Comparison of ENCODE assay signal across 13 cellular contexts in genomic region chr16:84840687-84841627, GRCh38. TPM values are rescaled to one million over a fixed set of nuclear protein-coding genes. Genes with fewer than 3 reads are reported as not detected.
DNase-seq lines count a peak whose midpoint lies in the region; ATAC-seq and TF ChIP-seq lines count a peak whose summit lies in the region.
"Had no signal": no experiment of that assay in that cellular context is flagged by ENCODE, and none has a peak within 500 bp of the region (broad histone marks: within the 10 kb centered on the region; RNA-seq: fewer than 3 reads in every experiment).

No MANE protein-coding gene starts in this region.

- ATAC-seq in GM23338 (no peak), gastrocnemius medialis (no peak)

- no peaks in the 10 kb centered on the region for H3K36me3 Mint-ChIP-seq in GM23338 (ENCODE audit: low read depth)

- H3K4me2 ChIP-seq in GM23338 (peak overlapping the region; percentile 74), SK-N-SH (no peak overlapping the region), hepatocyte (peak overlapping the region; percentile 82)

- intact Hi-C loops in gastrocnemius medialis (cut with DNase I; ENCODE audit: low total_unique reads), result no loop called here

- H3F3A ChIP-seq in GM23338 (replicated peaks; ENCODE audit: low read depth) (0 out of 2 replicates have a peak, but pooled peaks cover 10% of the 10 kb centered on the region), SK-N-SH (replicated peaks; ENCODE audit: insufficient read depth) (peaks cover 13% of the 10 kb centered on the region)

- H3K4me3 ChIP-seq in GM23338 (peak overlapping the region; percentile 41; the same call in 1 of the 2 replicates), SK-N-SH (ENCODE audit: low read depth in 2 of 2, low read length in 1 of 2) (no peak overlapping the region), hepatocyte (no peak overlapping the region), gastrocnemius medialis (no peak overlapping the region)
- no peak overlapping the region for H3K4me3 ChIP-seq in effector memory CD4-positive, alpha-beta T cell (ENCODE audit: insufficient read depth, low read depth, low read length, poor library complexity, severe bottlenecking)
- H3K4me3 ChIP-seq: dorsolateral prefrontal cortex had no signal

- TF ChIP-seq CTCF in GM23338 (conservative IDR thresholded peaks at IDR 0.05; ENCODE audit: low read depth in 2 of 2) (no peak), SK-N-SH (IDR thresholded peaks at IDR 0.05) (no peak), hepatocyte (IDR thresholded peaks at IDR 0.05; ENCODE audit: poor library complexity) (no peak), gastrocnemius medialis (IDR thresholded peaks at IDR 0.05 in 4 of 5, conservative IDR thresholded peaks at IDR 0.05 in 1 of 5) (no peak)

- H4K20me1 ChIP-seq in GM23338 (replicated peaks; ENCODE audit: insufficient read depth) (no peaks in the 10 kb centered on the region), SK-N-SH (ENCODE audit: insufficient read depth) (no peaks in the 10 kb centered on the region), hepatocyte (ENCODE audit: insufficient read depth, poor library complexity, severe bottlenecking) (no peaks in the 10 kb centered on the region)

- H3K27me3 ChIP-seq in GM23338 (ENCODE audit: insufficient read depth) (no peaks in the 10 kb centered on the region), SK-N-SH (ENCODE audit: insufficient read depth) (no peaks in the 10 kb centered on the region), hepatocyte (no peaks in the 10 kb centered on the region), gastrocnemius medialis (no peaks in the 10 kb centered on the region)
- H3K27me3 ChIP-seq in effector memory CD4-positive, alpha-beta T cell (replicated peaks; ENCODE audit: control insufficient read depth, insufficient read depth, low read length, poor library complexity, severe bottlenecking), result no peaks in the 10 kb centered on the region
- H3K27me3 ChIP-seq: dorsolateral prefrontal cortex had no signal

- TF ChIP-seq POLR2A in gastrocnemius medialis (IDR thresholded peaks at IDR 0.05), result no peak

- peak overlapping the region; percentile 99 for H3K27ac Mint-ChIP-seq in GM23338
- H3K27ac Mint-ChIP-seq: naive B cell had no signal

- H3K9me3 Mint-ChIP-seq in GM23338, result no peaks in the 10 kb centered on the region
- H3K9me3 Mint-ChIP-seq: naive B cell had no signal

- in situ Hi-C loops in gastrocnemius medialis (cut with MboI; ENCODE audit: low sequenced_read_pairs in 4 of 4), result no loop called here

- POLR2A ChIA-PET in SK-N-SH (lab: Yijun Ruan, JAX), result no interaction called here

- H3K9ac ChIP-seq in SK-N-SH, result no peak overlapping the region

- no peak for TF ChIP-seq RAD21 in SK-N-SH (IDR thresholded peaks at IDR 0.05; ENCODE audit: low read length)

- no peaks in the 10 kb centered on the region for H3K36me3 ChIP-seq in GM23338 (ENCODE audit: insufficient read depth)
- H3K36me3 ChIP-seq in SK-N-SH (replicated peaks in 1 of 2; ENCODE audit: control insufficient read depth in 1 of 2, insufficient read depth in 2 of 2, low read length in 1 of 2), result no peaks in the 10 kb centered on the region
- H3K36me3 ChIP-seq in hepatocyte (replicated peaks; ENCODE audit: insufficient read depth, low read depth), result no peaks in the 10 kb centered on the region
- no peaks in the 10 kb centered on the region for H3K36me3 ChIP-seq in gastrocnemius medialis
- H3K36me3 ChIP-seq in effector memory CD4-positive, alpha-beta T cell (ENCODE audit: control insufficient read depth, insufficient read depth, low read length), result no peaks in the 10 kb centered on the region

- peak overlapping the region; percentile 1 for H2AFZ ChIP-seq in GM23338
- H2AFZ ChIP-seq in SK-N-SH (ENCODE audit: low read depth), result no peak overlapping the region
- no peak overlapping the region for H2AFZ ChIP-seq in hepatocyte

- no peaks in the 10 kb centered on the region for H3K79me2 ChIP-seq in GM23338 (replicated peaks; ENCODE audit: insufficient read depth)
- H3K79me2 ChIP-seq in SK-N-SH (ENCODE audit: insufficient read depth), result no peaks in the 10 kb centered on the region
- H3K79me2 ChIP-seq in hepatocyte, result peaks cover 41% of the 10 kb centered on the region

- WGBS in SK-N-SH (ENCODE audit: low lambda C conversion rate), result 91% methylated on average over 22 of the region's 22 CpGs
- 88% methylated on average over 22 of the region's 22 CpGs for WGBS in hepatocyte (ENCODE audit: low lambda C conversion rate, missing lambda C conversion rate)

- H3K4me1 Mint-ChIP-seq in GM23338, result peaks cover 54% of the 10 kb centered on the region

- no peak for DNase-seq in GM23338 (ENCODE audit: low spot score)
- peak; percentile 7 for DNase-seq in SK-N-SH
- no peak for DNase-seq in hepatocyte (ENCODE audit: low spot score)
- DNase-seq in gastrocnemius medialis, result no peak
- DNase-seq in effector memory CD4-positive, alpha-beta T cell, result no peak
- no peak for DNase-seq in dermis blood vessel endothelial cell
- DNase-seq in MV-4-11 (lab: John Stamatoyannopoulos, UW), result no peak
- no peak for DNase-seq in activated CD8-positive, alpha-beta memory T cell treated with anti-CD3 and anti-CD28 coated beads for 24 hours
- DNase-seq: activated CD4-positive, alpha-beta T cell treated with anti-CD3 and anti-CD28 coated beads for 4 hours; activated CD8-positive, alpha-beta memory T cell treated with anti-CD3 and anti-CD28 coated beads, Interleukin-2, amount 50 U/mL, for 48 hours; dorsolateral prefrontal cortex; naive B cell; retina had no signal

- H3K9me3 ChIP-seq in SK-N-SH (no peaks in the 10 kb centered on the region), hepatocyte (ENCODE audit: low read depth) (no peaks in the 10 kb centered on the region), gastrocnemius medialis (no peaks in the 10 kb centered on the region)
- H3K9me3 ChIP-seq in effector memory CD4-positive, alpha-beta T cell (ENCODE audit: control insufficient read depth, low read length), result no peaks in the 10 kb centered on the region

- H3K27ac ChIP-seq in GM23338 (ENCODE audit: low read depth), result peak overlapping the region; percentile 94; the same call in 1 of the 2 replicates
- peak overlapping the region in 1 of 2 experiments; percentile 33; a peak in 1 of 4 replicates for H3K27ac ChIP-seq in SK-N-SH (ENCODE audit: low read depth in 2 of 2, low read length in 1 of 2)
- peak overlapping the region; percentile 89 for H3K27ac ChIP-seq in hepatocyte
- H3K27ac ChIP-seq in gastrocnemius medialis, result peak overlapping the region in 3 of 4 donors; percentile 55 to 61 (median 59)
- no peak overlapping the region for H3K27ac ChIP-seq in effector memory CD4-positive, alpha-beta T cell (ENCODE audit: insufficient read depth, low read length, poor library complexity, severe bottlenecking)

- CTCF ChIA-PET in SK-N-SH (lab: Yijun Ruan, JAX), result interaction anchor here (0.8 kb wide), 1 partner anchor 22 kb away, joined by 3 read pairs; no protein-coding TSS in a partner anchor

- H3K9me2 ChIP-seq in GM23338 (ENCODE audit: insufficient read depth) (no peaks in the 10 kb centered on the region), SK-N-SH (no peaks in the 10 kb centered on the region), hepatocyte (replicated peaks; ENCODE audit: insufficient read depth) (no peaks in the 10 kb centered on the region)

- H3K4me1 ChIP-seq in GM23338 (ENCODE audit: insufficient read depth), result peaks cover 43% of the 10 kb centered on the region
- peaks cover 6 to 25% of the 10 kb centered on the region in 2 experiments; a peak in 2 of 4 replicates for H3K4me1 ChIP-seq in SK-N-SH (ENCODE audit: control insufficient read depth in 1 of 2, insufficient read depth in 2 of 2, low read depth in 1 of 2, low read length in 1 of 2)
- peaks cover 30% of the 10 kb centered on the region for H3K4me1 ChIP-seq in hepatocyte (ENCODE audit: insufficient read depth)
- H3K4me1 ChIP-seq in gastrocnemius medialis, result peaks cover 4 to 17% of the 10 kb centered on the region in 2 donors
- no peaks in the 10 kb centered on the region for H3K4me1 ChIP-seq in effector memory CD4-positive, alpha-beta T cell (ENCODE audit: control insufficient read depth, insufficient read depth, low read length, poor library complexity, severe bottlenecking)

- peaks cover 45% of the 10 kb centered on the region for H3K27me3 Mint-ChIP-seq in GM23338 (ENCODE audit: insufficient read depth, low read depth, poor library complexity)

- peak overlapping the region; percentile 2; the same call in 2 of the 3 replicates for H3K4me3 Mint-ChIP-seq in GM23338
- H3K4me3 Mint-ChIP-seq: naive B cell had no signal

- no peak for TF ChIP-seq EP300 in SK-N-SH (IDR thresholded peaks at IDR 0.05; ENCODE audit: borderline replicate concordance in 1 of 2, low read depth in 1 of 2, low read length in 1 of 2)

TF ChIP-seq in GM23338, 12 proteins besides CTCF, POLR2A, EP300 and RAD21 (continues in another document):
- TF ChIP-seq EZH2 (IDR thresholded peaks at IDR 0.05; ENCODE audit: low read depth, unreplicated experiment), result no peak
- TF ChIP-seq EZH2phosphoT487 (IDR thresholded peaks at IDR 0.05; ENCODE audit: unreplicated experiment), result no peak
- no peak for TF ChIP-seq CREB1 (CRISPR knock-in tag; IDR thresholded peaks at IDR 0.05; ENCODE audit: low read depth)
- no peak for TF ChIP-seq ZNF331 (CRISPR knock-in tag; IDR thresholded peaks at IDR 0.05; ENCODE audit: low read depth)
- TF ChIP-seq NANOG (IDR thresholded peaks at IDR 0.05; ENCODE audit: borderline replicate concordance), result no peak
- TF ChIP-seq POLR2AphosphoS5 (IDR thresholded peaks at IDR 0.05; ENCODE audit: low read depth), result no peak
- no peak for TF ChIP-seq STAT1 (IDR thresholded peaks at IDR 0.05; ENCODE audit: unreplicated experiment)
- TF ChIP-seq JUNB (IDR thresholded peaks at IDR 0.05; ENCODE audit: unreplicated experiment), result no peak

TF ChIP-seq in SK-N-SH, 30 proteins besides CTCF, POLR2A, EP300 and RAD21 (continues in another document):
- TF ChIP-seq ELF1 (IDR thresholded peaks at IDR 0.05), result no peak
- TF ChIP-seq IRF3 (IDR thresholded peaks at IDR 0.05; ENCODE audit: low read depth, low read length), result no peak
- TF ChIP-seq FOSL2 (IDR thresholded peaks at IDR 0.05; ENCODE audit: borderline replicate concordance, low read depth), result no peak

RNA-seq across cellular contexts. Expression of gene CRISPLD2, which starts 21.2 kb away (rescaled TPM):
- total RNA-seq in GM23338 (2014; rRNA removed; shearing (Covaris generic)), result 6.0 and 8.3 TPM in 2 replicates
- polyA plus RNA-seq in GM23338 (2016; fragmentation: Nextera tagmentation; extraction: Ambion mirVana), result 2.1 and 2.6 TPM in 2 replicates
- 5.3 and 6.3 TPM in 2 replicates for polyA plus RNA-seq in SK-N-SH (2012; rRNA removed)
- polyA plus RNA-seq in SK-N-SH (2012; cell fraction: cytosol; rRNA removed), result 3.3 and 3.8 TPM in 2 replicates
- polyA plus RNA-seq in SK-N-SH (2012; cell fraction: nucleus; rRNA removed), result 4.4 and 4.5 TPM in 2 replicates
- 253 and 281 TPM in 2 replicates for total RNA-seq in hepatocyte
- polyA plus RNA-seq in hepatocyte, result 284 and 315 TPM in 2 replicates
- 10 to 100 TPM; 26.1 to 50.1 (median 39.0) TPM for total RNA-seq in gastrocnemius medialis
- total RNA-seq in dermis blood vessel endothelial cell, result 0.42 and 1.0 TPM in 2 replicates
